27 cellular contexts compared by ENCODE assay signal in the genomic region with DNA sequence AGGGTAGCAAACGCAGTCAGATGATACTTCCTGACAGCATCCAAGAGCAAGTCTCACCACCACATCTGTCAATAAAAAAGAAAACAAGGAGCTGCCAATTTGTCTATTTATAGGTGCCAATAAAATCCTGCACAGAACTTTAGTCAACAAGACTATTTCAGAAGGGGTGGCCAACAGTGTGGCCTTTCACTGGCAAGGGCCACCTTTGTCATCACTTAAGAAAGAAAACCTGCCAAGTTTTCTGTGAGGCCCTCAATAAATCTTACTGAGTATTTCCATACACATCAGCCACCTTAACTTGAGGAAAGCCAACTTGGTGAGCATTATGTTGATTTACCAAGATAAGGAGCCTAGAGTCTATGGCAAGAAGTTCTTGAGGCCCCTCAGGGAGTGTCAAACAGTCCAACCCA.
DNase-seq lines count a peak whose midpoint lies in the region; ATAC-seq and TF ChIP-seq lines count a peak whose summit lies in the region.
"Had no signal": no experiment of that assay in that cellular context is flagged by ENCODE, and none has a peak within 500 bp of the region (broad histone marks: within the 10 kb centered on the region; RNA-seq: fewer than 3 reads in every experiment).

No MANE protein-coding gene starts in this region.

- peak; percentile 55 to 89 (median 83) for ATAC-seq in psoas muscle
- no peak for ATAC-seq in HG02840 (IDR thresholded peaks at IDR 0.05; ENCODE audit: low FRiP score, unreplicated experiment)
- ATAC-seq in HG03565 (IDR thresholded peaks at IDR 0.05; ENCODE audit: unreplicated experiment) = no peak
- ATAC-seq: left lobe of liver; stimulated activated naive B cell treated with anti-CD40 and anti-IgM and Interleukin-4, amounts not matched to agents 10 μg/mL and 1 μg/mL and 100 μg/mL, for 72 hours; T-cell had no signal

- no peak for TF ChIP-seq EP300 in tibial nerve (IDR thresholded peaks at IDR 0.05)

- no peaks in the 10 kb centered on the region for H3K9me2 ChIP-seq in hepatocyte (replicated peaks; ENCODE audit: insufficient read depth)

- H3K36me3 ChIP-seq in hepatocyte (replicated peaks; ENCODE audit: insufficient read depth, low read depth) (no peaks in the 10 kb centered on the region), psoas muscle (ENCODE audit: insufficient read depth in 1 of 2, low read depth in 1 of 2) (no peaks in the 10 kb centered on the region), tibial nerve (no peaks in the 10 kb centered on the region)
- H3K36me3 ChIP-seq: SJCRH30 had no signal

- H3K27ac ChIP-seq in C4-2B (peak overlapping the region; percentile 78), hepatocyte (peak overlapping the region; percentile 89), psoas muscle (peak overlapping the region; percentile 79), tibial nerve (no peak overlapping the region)
- H3K27ac ChIP-seq: SJCRH30 had no signal

- no peaks in the 10 kb centered on the region for H4K20me1 ChIP-seq in hepatocyte (ENCODE audit: insufficient read depth, poor library complexity, severe bottlenecking)

- DNase-seq in M059J (ENCODE audit: low read depth) (peak; percentile 71), hepatocyte (ENCODE audit: low spot score) (no peak), psoas muscle (no peak), tibial nerve (ENCODE audit: low spot score in 2 of 2) (no peak), NOMO-1 (lab: John Stamatoyannopoulos, UW; ENCODE audit: unreplicated experiment in 2 of 2) (no peak)
- DNase-seq: activated CD4-positive, alpha-beta T cell treated with anti-CD3 and anti-CD28 coated beads, Interleukin-2, amount 50 U/mL, for 1 hour; activated gamma-delta T cell; activated T-cell treated with anti-CD3 and anti-CD28 coated beads, Interleukin-2, amount 50 U/mL, for 24 hours; AML-193; caudate nucleus; CD4-positive, alpha-beta T cell; cortex of kidney; effector memory CD4-positive, alpha-beta T cell; Karpas-422; MV-4-11; NCI-H1436 treated with DMSO at 0.1 percent for 48 hours; NCI-H226; NCI-H748 treated with DMSO at 0.1 percent for 48 hours; RPMI8226; SJCRH30; stimulated activated naive B cell treated with anti-CD40 and anti-IgM and Interleukin-4, amounts not matched to agents 10 μg/mL and 1 μg/mL and 100 μg/mL, for 72 hours; substantia nigra; T-cell had no signal

- TF ChIP-seq POLR2A in tibial nerve (IDR thresholded peaks at IDR 0.05) = no peak

- peaks cover 23% of the 10 kb centered on the region for H3K4me1 ChIP-seq in hepatocyte (ENCODE audit: insufficient read depth)
- peaks cover 23% of the 10 kb centered on the region for H3K4me1 ChIP-seq in psoas muscle
- no peaks in the 10 kb centered on the region for H3K4me1 ChIP-seq in tibial nerve

- H3K79me2 ChIP-seq in hepatocyte = no peaks in the 10 kb centered on the region

- peak overlapping the region; percentile 11 for H3K4me2 ChIP-seq in hepatocyte

- TF ChIP-seq CTCF in C4-2B (conservative IDR thresholded peaks at IDR 0.05) (no peak), hepatocyte (IDR thresholded peaks at IDR 0.05; ENCODE audit: poor library complexity) (no peak), psoas muscle (IDR thresholded peaks at IDR 0.05) (no peak), tibial nerve (IDR thresholded peaks at IDR 0.05) (no peak)

- H3K27me3 ChIP-seq in hepatocyte = no peaks in the 10 kb centered on the region
- no peaks in the 10 kb centered on the region for H3K27me3 ChIP-seq in psoas muscle (ENCODE audit: insufficient read depth in 3 of 3, low read length in 2 of 3)
- H3K27me3 ChIP-seq in tibial nerve = no peaks in the 10 kb centered on the region
- H3K27me3 ChIP-seq: SJCRH30 had no signal

- no peak overlapping the region for H3K4me3 ChIP-seq in hepatocyte
- no peak overlapping the region for H3K4me3 ChIP-seq in psoas muscle
- H3K4me3 ChIP-seq in tibial nerve = no peak overlapping the region
- H3K4me3 ChIP-seq: SJCRH30 had no signal

- H2AFZ ChIP-seq in hepatocyte = no peak overlapping the region

- intact Hi-C loops in psoas muscle (cut with DNase I) = no loop called here

- WGBS in hepatocyte (ENCODE audit: low lambda C conversion rate, missing lambda C conversion rate) = 59% methylated on average over 1 of the region's 1 CpG
- 27 to 31% (median 30%) methylated on average over 1 of the region's 1 CpG for WGBS in psoas muscle, 3 donors
- WGBS in tibial nerve, 2 donors = 89 to 92% methylated on average over 1 of the region's 1 CpG

- H3K9me3 ChIP-seq in hepatocyte (ENCODE audit: low read depth) = no peaks in the 10 kb centered on the region
- no peaks in the 10 kb centered on the region for H3K9me3 ChIP-seq in psoas muscle
- H3K9me3 ChIP-seq in tibial nerve = no peaks in the 10 kb centered on the region
- H3K9me3 ChIP-seq: SJCRH30 had no signal

Comparison
In these comparisons a context has a peak if more than half of its experiments do, and no peak if none do; other contexts are left out.
1. H3K27ac ChIP-seq: peak in C4-2B (single experiment), hepatocyte (single experiment) and psoas muscle (single experiment); none in tibial nerve (0 of 4).
2. ATAC-seq: peak in psoas muscle (4 of 4); none in HG02840 (single experiment) and HG03565 (single experiment).